ENCODE assay signal across 1 cellular context in genomic region chr1:10693497-10694273, GRCh38.
TF ChIP-seq lines count a peak whose summit lies in the region.

No MANE protein-coding gene starts in this region.

TF ChIP-seq in WTC11, 78 proteins besides CTCF, POLR2A, EP300 and RAD21 (continued from another document):
- TF ChIP-seq, protein P1, sequence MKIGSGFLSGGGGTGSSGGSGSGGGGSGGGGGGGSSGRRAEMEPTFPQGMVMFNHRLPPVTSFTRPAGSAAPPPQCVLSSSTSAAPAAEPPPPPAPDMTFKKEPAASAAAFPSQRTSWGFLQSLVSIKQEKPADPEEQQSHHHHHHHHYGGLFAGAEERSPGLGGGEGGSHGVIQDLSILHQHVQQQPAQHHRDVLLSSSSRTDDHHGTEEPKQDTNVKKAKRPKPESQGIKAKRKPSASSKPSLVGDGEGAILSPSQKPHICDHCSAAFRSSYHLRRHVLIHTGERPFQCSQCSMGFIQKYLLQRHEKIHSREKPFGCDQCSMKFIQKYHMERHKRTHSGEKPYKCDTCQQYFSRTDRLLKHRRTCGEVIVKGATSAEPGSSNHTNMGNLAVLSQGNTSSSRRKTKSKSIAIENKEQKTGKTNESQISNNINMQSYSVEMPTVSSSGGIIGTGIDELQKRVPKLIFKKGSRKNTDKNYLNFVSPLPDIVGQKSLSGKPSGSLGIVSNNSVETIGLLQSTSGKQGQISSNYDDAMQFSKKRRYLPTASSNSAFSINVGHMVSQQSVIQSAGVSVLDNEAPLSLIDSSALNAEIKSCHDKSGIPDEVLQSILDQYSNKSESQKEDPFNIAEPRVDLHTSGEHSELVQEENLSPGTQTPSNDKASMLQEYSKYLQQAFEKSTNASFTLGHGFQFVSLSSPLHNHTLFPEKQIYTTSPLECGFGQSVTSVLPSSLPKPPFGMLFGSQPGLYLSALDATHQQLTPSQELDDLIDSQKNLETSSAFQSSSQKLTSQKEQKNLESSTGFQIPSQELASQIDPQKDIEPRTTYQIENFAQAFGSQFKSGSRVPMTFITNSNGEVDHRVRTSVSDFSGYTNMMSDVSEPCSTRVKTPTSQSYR (CRISPR knock-in tag; IDR thresholded peaks at IDR 0.05): no peak
- TF ChIP-seq EMX1 (CRISPR knock-in tag; IDR thresholded peaks at IDR 0.05): no peak
- TF ChIP-seq OVOL2 (CRISPR knock-in tag; IDR thresholded peaks at IDR 0.05; ENCODE audit: borderline replicate concordance): no peak
- TF ChIP-seq NR3C1 (CRISPR knock-in tag; conservative IDR thresholded peaks at IDR 0.05; ENCODE audit: low read depth): no peak
- TF ChIP-seq FOXP1 (CRISPR knock-in tag; IDR thresholded peaks at IDR 0.05; ENCODE audit: borderline replicate concordance): no peak
- TF ChIP-seq FOXJ3 (CRISPR knock-in tag; IDR thresholded peaks at IDR 0.05; ENCODE audit: borderline replicate concordance): no peak
